6 cellular contexts compared by ENCODE assay signal in the genomic region with DNA sequence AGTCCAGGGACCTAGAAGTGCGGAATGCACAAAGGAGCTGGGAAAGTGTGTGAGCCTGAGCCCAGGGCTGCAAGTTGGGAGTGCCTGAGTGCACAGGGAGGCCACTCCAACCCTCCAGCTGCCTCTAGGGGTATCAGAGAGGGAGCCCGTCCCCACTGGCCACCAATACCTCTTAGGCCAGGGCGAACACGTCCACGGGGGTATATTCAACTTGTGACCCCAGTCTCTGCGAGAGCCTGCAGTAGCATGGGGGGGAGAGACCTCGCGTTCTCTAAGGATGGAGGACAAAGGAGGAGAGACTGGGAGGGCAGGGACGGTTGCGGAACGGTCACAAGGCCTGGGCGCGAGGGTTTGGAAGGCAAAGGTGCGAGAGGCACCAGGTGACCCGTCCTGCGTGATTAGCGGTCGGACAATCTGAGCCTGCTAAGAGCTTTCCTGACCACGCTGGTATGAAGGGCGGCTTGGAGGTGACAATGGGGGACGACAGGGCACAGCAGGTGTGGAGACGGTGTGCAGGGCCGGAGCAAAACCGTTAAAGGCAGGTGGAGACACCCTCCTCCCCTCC. TPM values are rescaled to one million over a fixed set of nuclear protein-coding genes. Genes with fewer than 3 reads are reported as not detected.
DNase-seq lines count a peak whose midpoint lies in the region; ATAC-seq, FAIRE-seq and TF ChIP-seq lines count a peak whose summit lies in the region.

No MANE protein-coding gene starts in this region.

- peak; percentile 21; the same call in 1 of the 2 replicates for TF ChIP-seq CTCF in MM.1S (IDR thresholded peaks at IDR 0.05; ENCODE audit: low read length)
- TF ChIP-seq CTCF in bronchial epithelial cell (IDR thresholded peaks at IDR 0.05; ENCODE audit: insufficient read depth, low read length, severe bottlenecking), result no peak
- TF ChIP-seq CTCF in neural progenitor cell (IDR thresholded peaks at IDR 0.05), result no peak

- ATAC-seq in HG02642 (IDR thresholded peaks at IDR 0.05; ENCODE audit: poor library complexity, unreplicated experiment) (no peak), HG02973 (IDR thresholded peaks at IDR 0.05; ENCODE audit: unreplicated experiment) (no peak)

- H3K36me3 ChIP-seq in MM.1S (replicated peaks; ENCODE audit: insufficient read depth, low read length) (peaks cover 8% of the 10 kb centered on the region), bronchial epithelial cell (ENCODE audit: control insufficient read depth, insufficient read depth, low read length) (peaks cover 10% of the 10 kb centered on the region), neural progenitor cell (no peaks in the 10 kb centered on the region)

- H2AFZ ChIP-seq in MM.1S (ENCODE audit: low read length), result peak overlapping the region; percentile 64
- peak overlapping the region; percentile 2 for H2AFZ ChIP-seq in neural progenitor cell (replicated peaks)

- peaks cover 24% of the 10 kb centered on the region for H3K4me1 Mint-ChIP-seq in neural progenitor cell

- peak overlapping the region; percentile 54 for H3K27ac Mint-ChIP-seq in neural progenitor cell

- peak overlapping the region; percentile 92 for H3K4me3 Mint-ChIP-seq in neural progenitor cell

- peaks cover 3% of the 10 kb centered on the region; the same call in 1 of the 2 replicates for H3F3A ChIP-seq in MM.1S (ENCODE audit: insufficient read depth, low read length)
- H3F3A ChIP-seq in neural progenitor cell (ENCODE audit: low read depth), result peaks cover 21% of the 10 kb centered on the region

- H3K27me3 Mint-ChIP-seq in neural progenitor cell (ENCODE audit: insufficient read depth, low read depth), result peaks cover 12% of the 10 kb centered on the region

- H3K27me3 ChIP-seq in MM.1S (replicated peaks; ENCODE audit: insufficient read depth, low read length) (no peaks in the 10 kb centered on the region), bronchial epithelial cell (ENCODE audit: control insufficient read depth, insufficient read depth, low read length) (no peaks in the 10 kb centered on the region), neural progenitor cell (no peaks in the 10 kb centered on the region)

- H3K4me1 ChIP-seq in MM.1S (ENCODE audit: low read length) (peaks cover 6% of the 10 kb centered on the region), neural progenitor cell (peaks cover 13% of the 10 kb centered on the region)

- DNase-seq in MM.1S (peak; percentile 11), bronchial epithelial cell (ENCODE audit: low read depth) (no peak), neural progenitor cell (ENCODE audit: low spot score) (peak; percentile 49), AG20443 (ENCODE audit: low spot score) (no peak)

- no peaks in the 10 kb centered on the region for H3K9me2 ChIP-seq in MM.1S (replicated peaks; ENCODE audit: insufficient read depth, low read length)

- peaks cover 2% of the 10 kb centered on the region for H3K36me3 Mint-ChIP-seq in neural progenitor cell

- H3K4me2 ChIP-seq in MM.1S (ENCODE audit: low read depth, low read length), result peak overlapping the region; percentile 94
- H3K4me2 ChIP-seq in neural progenitor cell, result peak overlapping the region; percentile 95

- peak overlapping the region; percentile 54; the same call in 1 of the 2 replicates for H3K27ac ChIP-seq in MM.1S (ENCODE audit: low read length)
- H3K27ac ChIP-seq in neural progenitor cell, result no peak overlapping the region

- H3K9me3 ChIP-seq in MM.1S (replicated peaks; ENCODE audit: insufficient read depth, low read length) (no peaks in the 10 kb centered on the region), neural progenitor cell (ENCODE audit: low read depth) (no peaks in the 10 kb centered on the region)

- no peaks in the 10 kb centered on the region for H3K9me3 Mint-ChIP-seq in neural progenitor cell

- H3K9ac ChIP-seq in MM.1S (ENCODE audit: low read length) (peak overlapping the region; percentile 85), neural progenitor cell (no peak overlapping the region)

- H4K20me1 ChIP-seq in MM.1S (ENCODE audit: insufficient read depth, low read length) (no peaks in the 10 kb centered on the region), neural progenitor cell (ENCODE audit: low read depth) (peaks cover 10% of the 10 kb centered on the region)

- H3K4me3 ChIP-seq in MM.1S (ENCODE audit: low read length) (peak overlapping the region; percentile 83), bronchial epithelial cell (ENCODE audit: low read depth, low read length) (peak overlapping the region; percentile 44), neural progenitor cell (peak overlapping the region; percentile 57)

- H3K79me2 ChIP-seq in MM.1S (ENCODE audit: low read length), result peaks cover 52% of the 10 kb centered on the region
- peaks cover 12% of the 10 kb centered on the region for H3K79me2 ChIP-seq in neural progenitor cell (ENCODE audit: low read depth)

- FAIRE-seq in bronchial epithelial cell (lab: Jason Lieb, UNC), result no peak

RNA-seq across cellular contexts. Expression of a gene that starts 0.7 kb away (rescaled TPM):
- total RNA-seq in bronchial epithelial cell (4.0 and 14.0 TPM in 2 replicates), neural progenitor cell (ENCODE audit: low replicate concordance) (22.4 and 52.5 TPM in 2 replicates)

RNA-seq across cellular contexts. Expression of a gene that starts 13.7 kb away (rescaled TPM):
- total RNA-seq in bronchial epithelial cell (14.7 and 42.6 TPM in 2 replicates), neural progenitor cell (ENCODE audit: low replicate concordance) (21.0 and 54.1 TPM in 2 replicates)

RNA-seq across cellular contexts. Expression of a gene that starts 13.8 kb away (rescaled TPM):
- 279 and 911 TPM in 2 replicates for total RNA-seq in bronchial epithelial cell
- 296 and 550 TPM in 2 replicates for total RNA-seq in neural progenitor cell (ENCODE audit: low replicate concordance)

RNA-seq across cellular contexts. Expression of a gene that starts 35.6 kb away (rescaled TPM):
- 0.64 and 2.4 TPM in 2 replicates for total RNA-seq in bronchial epithelial cell
- total RNA-seq in neural progenitor cell (ENCODE audit: low replicate concordance), result 1.9 TPM in 1 of 2 replicates, not detected in the other

RNA-seq across cellular contexts. Expression of a gene that starts 56.5 kb away (rescaled TPM):
- total RNA-seq in bronchial epithelial cell, result 3.2 and 5.1 TPM in 2 replicates
- 1.9 TPM in 1 of 2 replicates, not detected in the other for total RNA-seq in neural progenitor cell (ENCODE audit: low replicate concordance)

Comparison
In these comparisons a context has a peak if more than half of its experiments do, and no peak if none do; other contexts are left out.
1. DNase-seq: peak in MM.1S (single experiment) and neural progenitor cell (single experiment); none in bronchial epithelial cell (single experiment) and AG20443 (single experiment).
2. Peak in every context shown above with its lines, with median percentiles within 50 percentile points of each other: H3K4me3 ChIP-seq.